20 cellular contexts compared by ENCODE assay signal in genomic region chr7:23157679-23158078, GRCh38.
"Had no signal": no experiment of that assay in that cellular context is flagged by ENCODE, and none has a peak within 500 bp of the region (broad histone marks: within the 10 kb centered on the region; RNA-seq: fewer than 3 reads in every experiment).

No MANE protein-coding gene starts in this region.

- DNase-seq: dermis blood vessel endothelial cell; dorsolateral prefrontal cortex; effector CD4-positive, alpha-beta T cell; effector memory CD4-positive, alpha-beta T cell; foreskin melanocyte; gastrocnemius medialis; glutamatergic neuron; head of caudate nucleus; heart right ventricle; hippocampal formation; left cardiac atrium; left ventricle myocardium superior; lower lobe of right lung; mesenchymal stem cell; mucosa of descending colon; naive B cell; naive thymus-derived CD8-positive, alpha-beta T cell had no signal

- H3K27me3 ChIP-seq: dorsolateral prefrontal cortex, esophagus muscularis mucosa, gastrocnemius medialis, heart right ventricle, left lung had no signal

- H3K9me3 ChIP-seq: esophagus muscularis mucosa, gastrocnemius medialis, heart right ventricle, left lung, lower lobe of right lung, mucosa of descending colon had no signal

- H3K4me3 ChIP-seq: coronary artery, dorsolateral prefrontal cortex, esophagus muscularis mucosa, gastrocnemius medialis, heart right ventricle, left lung, lower lobe of right lung, mucosa of descending colon had no signal

- ATAC-seq: gastrocnemius medialis; heart right ventricle; left cardiac atrium; left lung; left ventricle myocardium superior; lower lobe of right lung; mucosa of descending colon; naive thymus-derived CD8-positive, alpha-beta T cell had no signal

- H3K4me1 ChIP-seq: esophagus muscularis mucosa, left lung, lower lobe of right lung had no signal

- H3K27ac ChIP-seq: coronary artery, dorsolateral prefrontal cortex, esophagus muscularis mucosa, gastrocnemius medialis, heart right ventricle, left lung, lower lobe of right lung had no signal
